1 cellular context compared by ENCODE assay signal in genomic region chr7:74305987-74306736, GRCh38.
TF ChIP-seq lines count a peak whose summit lies in the region.

No MANE protein-coding gene starts in this region.

TF ChIP-seq in GM12878, 131 proteins besides CTCF, POLR2A, EP300 and RAD21:
- TF ChIP-seq BCL3 (IDR thresholded peaks at IDR 0.05; ENCODE audit: borderline replicate concordance, insufficient read depth, low read depth, low read length, poor library complexity, severe bottlenecking): no peak
- TF ChIP-seq SUZ12 (IDR thresholded peaks at IDR 0.05; ENCODE audit: unreplicated experiment): no peak
- TF ChIP-seq SUPT20H (IDR thresholded peaks at IDR 0.05; ENCODE audit: borderline replicate concordance, control insufficient read depth, low read depth, low read length): no peak
- no peak for TF ChIP-seq TCF3 (IDR thresholded peaks at IDR 0.05; ENCODE audit: borderline replicate concordance, insufficient read depth, low read depth, low read length)
